Comparison of ENCODE assay signal across 24 cellular contexts in genomic region chr5:63535840-63536602, GRCh38.
A peak's percentile ranks its signal among the peaks of the same experiment; 100 is the strongest.
DNase-seq lines count a peak whose midpoint lies in the region; ATAC-seq, FAIRE-seq and TF ChIP-seq lines count a peak whose summit lies in the region.
"Had no signal": no experiment of that assay in that cellular context is flagged by ENCODE, and none has a peak within 500 bp of the region (broad histone marks: within the 10 kb centered on the region; RNA-seq: fewer than 3 reads in every experiment).

No MANE protein-coding gene starts in this region.

- H3K9me3 ChIP-seq in A549 (no peaks in the 10 kb centered on the region), K562 (replicated peaks; ENCODE audit: control insufficient read depth, insufficient read depth, low read depth, low read length) (no peaks in the 10 kb centered on the region; the same call in none of the 2 replicates), HepG2 (ENCODE audit: low read length) (peaks cover 57% of the 10 kb centered on the region), right lobe of liver (peaks cover 0 to 5% (median 0%) of the 10 kb centered on the region in 4 donors)
- H3K9me3 ChIP-seq: BE2C, BLaER1 had no signal

- H3K4me2 ChIP-seq in A549 (no peak overlapping the region), K562 (ENCODE audit: insufficient read depth, low read length) (no peak overlapping the region), HepG2 (ENCODE audit: low read depth, low read length) (no peak overlapping the region)
- H3K4me2 ChIP-seq: BLaER1 had no signal

- DNase-seq in A549 (ENCODE audit: low read depth in 1 of 2, low spot score in 1 of 2) (no peak), K562 (ENCODE audit: extremely low read depth in 1 of 4, low spot score in 3 of 4) (no peak), HepG2 (ENCODE audit: low spot score) (no peak), right lobe of liver (no peak), DMS53 treated with DMSO at 0.1 percent for 48 hours (lab: John Stamatoyannopoulos, UW; ENCODE audit: unreplicated experiment) (no peak), Kasumi-1 (lab: John Stamatoyannopoulos, UW) (no peak)
- DNase-seq: ACHN; BE2C; C1 segment of cervical spinal cord; CD4-positive, alpha-beta memory T cell; CD4-positive, CD25-positive, alpha-beta regulatory T cell; CD8-positive, alpha-beta memory T cell; COR-L47; DMS 273 treated with DMSO at 0.1 percent for 48 hours; DMS153; DMS53; DMS79 treated with DMSO at 0.1 percent for 48 hours; GF-D8 had no signal

- H3K9me1 ChIP-seq in K562 (ENCODE audit: control insufficient read depth, insufficient read depth, low read length) = no peaks in the 10 kb centered on the region

- H2AFZ ChIP-seq in K562 (ENCODE audit: low read depth, low read length) (no peak overlapping the region), HepG2 (ENCODE audit: low read length) (no peak overlapping the region)

- H4K20me1 ChIP-seq in K562 (replicated peaks; ENCODE audit: control insufficient read depth, insufficient read depth, low read length) (no peaks in the 10 kb centered on the region), HepG2 (ENCODE audit: insufficient read depth, low read length) (no peaks in the 10 kb centered on the region)
- H4K20me1 ChIP-seq: BLaER1 had no signal

- no peak for FAIRE-seq in A549 (lab: Jason Lieb, UNC)
- FAIRE-seq in K562 (lab: Jason Lieb, UNC) = no peak
- no peak for FAIRE-seq in HepG2 (lab: Jason Lieb, UNC)
- FAIRE-seq: G401.6, GM12891, GM19239 had no signal

- H3K27ac ChIP-seq in A549 (no peak overlapping the region), K562 (ENCODE audit: extremely low read depth, low read depth, low read length) (no peak overlapping the region), HepG2 (ENCODE audit: extremely low read length, insufficient read depth, low read length) (no peak overlapping the region), right lobe of liver (peak overlapping the region in 2 of 3 donors; percentile 12 to 35)
- H3K27ac ChIP-seq: 22Rv1, BLaER1 had no signal

- H3K27me3 ChIP-seq in K562 (ENCODE audit: control insufficient read depth in 2 of 2, insufficient read depth in 2 of 2, low read length in 2 of 2) (no peaks in the 10 kb centered on the region), HepG2 (ENCODE audit: control insufficient read depth in 1 of 2, insufficient read depth in 2 of 2, low read length in 2 of 2) (no peaks in the 10 kb centered on the region), right lobe of liver (no peaks in the 10 kb centered on the region)
- H3K27me3 ChIP-seq: BLaER1 had no signal

- in situ Hi-C loops in K562 (cut with MboI) = no loop called here
- in situ Hi-C loops in HepG2 (cut with HindIII; ENCODE audit: extremely low pct_ligation_motif_present, low pct_unique_long_range_greater_than_20kb) = no loop called here

- H3K4me1 ChIP-seq in A549 (no peaks in the 10 kb centered on the region), K562 (replicated peaks in 1 of 2; ENCODE audit: control insufficient read depth in 2 of 2, insufficient read depth in 2 of 2, low read length in 2 of 2) (no peaks in the 10 kb centered on the region), HepG2 (ENCODE audit: insufficient read depth, low read length) (no peaks in the 10 kb centered on the region), right lobe of liver (peaks cover 0 to 4% (median 0%) of the 10 kb centered on the region in 4 donors)
- H3K4me1 ChIP-seq: BE2C, BLaER1 had no signal

- TF ChIP-seq POLR2A in A549 (IDR thresholded peaks at IDR 0.05; ENCODE audit: low read length) = no peak
- no peak for TF ChIP-seq POLR2A in K562 (conservative IDR thresholded peaks at IDR 0.05)
- no peak for TF ChIP-seq POLR2A in HepG2 (IDR thresholded peaks at IDR 0.05; ENCODE audit: insufficient read depth in 1 of 2, low read depth in 2 of 2, low read length in 2 of 2)
- TF ChIP-seq POLR2A in right lobe of liver (IDR thresholded peaks at IDR 0.05) = no peak

- no peak overlapping the region for H3K9ac ChIP-seq in K562 (ENCODE audit: insufficient read depth in 1 of 2, low read depth in 2 of 2, low read length in 2 of 2)
- H3K9ac ChIP-seq in HepG2 (ENCODE audit: insufficient read depth, low read depth, low read length) = no peak overlapping the region
- H3K9ac ChIP-seq: BLaER1 had no signal

- TF ChIP-seq CTCF in A549 (IDR thresholded peaks at IDR 0.05) (no peak), K562 (IDR thresholded peaks at IDR 0.05 in 2 of 3, conservative IDR thresholded peaks at IDR 0.05 in 1 of 3; ENCODE audit: insufficient read depth in 2 of 3, low read depth in 1 of 3, low read length in 3 of 3) (no peak), HepG2 (CRISPR knock-in tag; IDR thresholded peaks at IDR 0.05) (no peak), right lobe of liver (IDR thresholded peaks at IDR 0.05) (no peak)

- TF ChIP-seq EP300 in A549 (IDR thresholded peaks at IDR 0.05) = no peak
- no peak for TF ChIP-seq EP300 in K562 (IDR thresholded peaks at IDR 0.05; ENCODE audit: low read length)
- no peak for TF ChIP-seq EP300 in HepG2 (IDR thresholded peaks at IDR 0.05; ENCODE audit: low read depth in 2 of 2, low read length in 2 of 2)
- no peak for TF ChIP-seq EP300 in HepG2 (CRISPR knock-in tag; IDR thresholded peaks at IDR 0.05; ENCODE audit: borderline replicate concordance)

- POLR2A ChIA-PET in A549 (lab: Yijun Ruan, JAX) (no interaction called here), K562 (lab: Yijun Ruan, JAX) (no interaction called here), HepG2 (lab: Yijun Ruan, JAX) (no interaction called here)

- TF ChIP-seq RAD21 in A549 (conservative IDR thresholded peaks at IDR 0.05 in 1 of 2, IDR thresholded peaks at IDR 0.05 in 1 of 2) = no peak
- TF ChIP-seq RAD21 in K562 (CRISPR knock-in tag; conservative IDR thresholded peaks at IDR 0.05 in 1 of 2, IDR thresholded peaks at IDR 0.05 in 1 of 2) = no peak
- TF ChIP-seq RAD21 in HepG2 (CRISPR knock-in tag; IDR thresholded peaks at IDR 0.05) = no peak

- no peaks in the 10 kb centered on the region for H3K36me3 ChIP-seq in K562 (ENCODE audit: control insufficient read depth, insufficient read depth, low read length)
- H3K36me3 ChIP-seq in HepG2 (replicated peaks in 1 of 2; ENCODE audit: control insufficient read depth in 1 of 2, insufficient read depth in 2 of 2, low read length in 2 of 2) = no peaks in the 10 kb centered on the region
- no peaks in the 10 kb centered on the region for H3K36me3 ChIP-seq in right lobe of liver
- H3K36me3 ChIP-seq: BE2C, BLaER1 had no signal

- H3K4me3 ChIP-seq in A549 = no peak overlapping the region
- no peak overlapping the region for H3K4me3 ChIP-seq in K562
- no peak overlapping the region for H3K4me3 ChIP-seq in HepG2 (replicated peaks in 1 of 3; ENCODE audit: insufficient read depth in 1 of 3, low read depth in 2 of 3, low read length in 3 of 3)
- H3K4me3 ChIP-seq in right lobe of liver = no peak overlapping the region
- H3K4me3 ChIP-seq: BLaER1 had no signal

- intact Hi-C loops in K562 (cut with micrococcal nuclease) = no loop called here
- intact Hi-C loops in HepG2 (cut with micrococcal nuclease; ENCODE audit: unreplicated experiment) = no loop called here
- intact Hi-C loops in right lobe of liver (cut with DNase I) = no loop called here

- no peaks in the 10 kb centered on the region for H3K79me2 ChIP-seq in K562 (ENCODE audit: control insufficient read depth, insufficient read depth, low read length)
- H3K79me2 ChIP-seq in HepG2 (ENCODE audit: insufficient read depth, low read length) = no peaks in the 10 kb centered on the region

- no TSS peak for BruUV-seq in K562 (replicated peaks; lab: Mats Ljungman, UMichigan)
- no TSS peak for BruUV-seq in HepG2 (replicated peaks; lab: Mats Ljungman, UMichigan)

- CTCF ChIA-PET in A549 (lab: Yijun Ruan, JAX) = no interaction called here
- CTCF ChIA-PET in K562 (lab: Yijun Ruan, JAX; ENCODE audit: low intra/inter-chr PET ratio) = no interaction called here
- CTCF ChIA-PET in HepG2 (lab: Yijun Ruan, JAX; ENCODE audit: low intra/inter-chr PET ratio, low total read pairs) = no interaction called here

- ATAC-seq in A549 = no peak
- no peak for ATAC-seq in K562
- no peak for ATAC-seq in HepG2
- peak; percentile 93 to 99 (median 95) for ATAC-seq in right lobe of liver
- ATAC-seq in HG03354 (IDR thresholded peaks at IDR 0.05; ENCODE audit: poor library complexity, severe bottlenecking, unreplicated experiment) = no peak

TF ChIP-seq in A549, 52 proteins besides CTCF, POLR2A, EP300 and RAD21:
- no peak for TF ChIP-seq RFX5 (IDR thresholded peaks at IDR 0.05)
- TF ChIP-seq MAFK (IDR thresholded peaks at IDR 0.05; ENCODE audit: partially characterized antibody) = peak; percentile 62

TF ChIP-seq in K562, 482 proteins besides CTCF, POLR2A, EP300 and RAD21:
- no peak for TF ChIP-seq CBFA2T3 (IDR thresholded peaks at IDR 0.05)
- peak; percentile 37 for TF ChIP-seq MAFF (IDR thresholded peaks at IDR 0.05; ENCODE audit: low read length)
- peak; percentile 31; the same call in 1 of the 2 replicates for TF ChIP-seq MAFK (IDR thresholded peaks at IDR 0.05; ENCODE audit: low read length)
- peak; percentile 52; the same call in 1 of the 2 replicates for TF ChIP-seq ZNF316 (IDR thresholded peaks at IDR 0.05)
TF ChIP-seq in K562: peak in this region for 3.

TF ChIP-seq in HepG2, 621 proteins besides CTCF, POLR2A, EP300 and RAD21 (continues in another document):
- TF ChIP-seq MAFF (IDR thresholded peaks at IDR 0.05; ENCODE audit: low read depth, low read length) (peak; percentile 75), ZNF501 (CRISPR knock-in tag; IDR thresholded peaks at IDR 0.05) (no peak), MAFK (conservative IDR thresholded peaks at IDR 0.05 in 1 of 2, IDR thresholded peaks at IDR 0.05 in 1 of 2; ENCODE audit: low read length in 2 of 2) (peak; percentile 60 to 89; a peak in 3 of 4 replicates), GATAD2A (CRISPR knock-in tag; IDR thresholded peaks at IDR 0.05) (no peak)
- TF ChIP-seq, protein P1, sequence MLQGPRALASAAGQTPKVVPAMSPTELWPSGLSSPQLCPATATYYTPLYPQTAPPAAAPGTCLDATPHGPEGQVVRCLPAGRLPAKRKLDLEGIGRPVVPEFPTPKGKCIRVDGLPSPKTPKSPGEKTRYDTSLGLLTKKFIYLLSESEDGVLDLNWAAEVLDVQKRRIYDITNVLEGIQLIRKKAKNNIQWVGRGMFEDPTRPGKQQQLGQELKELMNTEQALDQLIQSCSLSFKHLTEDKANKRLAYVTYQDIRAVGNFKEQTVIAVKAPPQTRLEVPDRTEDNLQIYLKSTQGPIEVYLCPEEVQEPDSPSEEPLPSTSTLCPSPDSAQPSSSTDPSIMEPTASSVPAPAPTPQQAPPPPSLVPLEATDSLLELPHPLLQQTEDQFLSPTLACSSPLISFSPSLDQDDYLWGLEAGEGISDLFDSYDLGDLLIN (CRISPR knock-in tag; IDR thresholded peaks at IDR 0.05; ENCODE audit: borderline replicate concordance) = no peak

Comparison
In these comparisons a context has a peak if more than half of its experiments do, and no peak if none do; other contexts are left out.
1. ATAC-seq: peak in right lobe of liver (4 of 4); none in A549 (0 of 2), K562 (single experiment), HepG2 (single experiment) and HG03354 (single experiment).
2. H3K27ac ChIP-seq: peak in right lobe of liver (2 of 3); none in A549 (0 of 2), K562 (single experiment) and HepG2 (single experiment).